24 cellular contexts compared by ENCODE assay signal in genomic region chr9:27799326-27799725, GRCh38.
"Had no signal": no experiment of that assay in that cellular context is flagged by ENCODE, and none has a peak within 500 bp of the region (broad histone marks: within the 10 kb centered on the region; RNA-seq: fewer than 3 reads in every experiment).

No MANE protein-coding gene starts in this region.

- H3K9me3 Mint-ChIP-seq: T-helper 1 cell treated with Interleukin-12 subunit alpha and Interleukin-12 subunit beta and Interleukin-4 antibody, amounts not matched to agents 30 μg/mL and 1 μg/mL, for 36 hours had no signal

- H3K27me3 Mint-ChIP-seq: activated CD8-positive, alpha-beta memory T cell treated with anti-CD3 and anti-CD28 coated beads, Interleukin-2, amount 10 ng/mL, durations not matched to agents 7 days and 5 days had no signal

- H3K36me3 ChIP-seq: brain microvascular endothelial cell, Peyer's patch had no signal

- H3K9me3 ChIP-seq: Peyer's patch had no signal

- H3K27me3 ChIP-seq: brain microvascular endothelial cell, Peyer's patch had no signal

- H3K4me3 ChIP-seq: K562, Peyer's patch had no signal

- H3K4me3 Mint-ChIP-seq: activated CD8-positive, alpha-beta memory T cell treated with anti-CD3 and anti-CD28 coated beads, Interleukin-2, amount 10 ng/mL, durations not matched to agents 7 days and 5 days; activated naive CD4-positive, alpha-beta T cell treated with anti-CD3 and anti-CD28 coated beads for 36 hours; activated naive CD8-positive, alpha-beta T cell treated with anti-CD3 and anti-CD28 coated beads for 36 hours; activated T-cell treated with anti-CD3 and anti-CD28 coated beads, Interleukin-2, amount 50 U/mL, for 4 hours; T-helper 1 cell treated with Interleukin-12 subunit alpha and Interleukin-12 subunit beta and Interleukin-4 antibody, amounts not matched to agents 30 μg/mL and 1 μg/mL, for 36 hours had no signal

- H3K36me3 Mint-ChIP-seq: activated CD8-positive, alpha-beta memory T cell treated with anti-CD3 and anti-CD28 coated beads, Interleukin-2, amount 10 ng/mL, durations not matched to agents 7 days and 5 days; activated naive CD8-positive, alpha-beta T cell treated with anti-CD3 and anti-CD28 coated beads for 36 hours had no signal

- H3K4me1 ChIP-seq: Peyer's patch had no signal

- ATAC-seq: activated CD4-positive, CD25-positive, alpha-beta regulatory T cell treated with anti-CD3 and anti-CD28 coated beads, Interleukin-2, amount 50 U/mL, for 24 hours; activated CD8-positive, alpha-beta memory T cell treated with anti-CD3 and anti-CD28 coated beads, Interleukin-2, amount 10 ng/mL, durations not matched to agents 7 days and 5 days; activated T-cell treated with anti-CD3 and anti-CD28 coated beads, Interleukin-2, amount 50 U/mL, for 4 hours; K562 had no signal

- H3K4me1 Mint-ChIP-seq: activated CD8-positive, alpha-beta memory T cell treated with anti-CD3 and anti-CD28 coated beads, Interleukin-2, amount 10 ng/mL, durations not matched to agents 7 days and 5 days; activated naive CD8-positive, alpha-beta T cell treated with anti-CD3 and anti-CD28 coated beads for 36 hours had no signal

- DNase-seq: activated CD4-positive, alpha-beta T cell treated with anti-CD3 and anti-CD28 coated beads for 48 hours; activated CD4-positive, alpha-beta T cell treated with anti-CD3 and anti-CD28 coated beads, Interleukin-2, amount 50 U/mL, for 4 hours; activated CD8-positive, alpha-beta memory T cell treated with anti-CD3 and anti-CD28 coated beads, Interleukin-2, amount 10 ng/mL, durations not matched to agents 7 days and 5 days; activated effector memory CD4-positive, alpha-beta T cell treated with anti-CD3 and anti-CD28 coated beads, Interleukin-2, amount 50 U/mL, for 16 hours; activated naive CD4-positive, alpha-beta T cell treated with anti-CD3 and anti-CD28 coated beads for 36 hours; activated naive CD8-positive, alpha-beta T cell treated with anti-CD3 and anti-CD28 coated beads for 36 hours; activated T-cell treated with anti-CD3 and anti-CD28 coated beads, Interleukin-2, amount 50 U/mL, for 4 hours; brain microvascular endothelial cell; caudate nucleus; Karpas-422; NCI-H1048; NCI-H146; NCI-H1930; NCI-H2171; NCI-H2227 treated with DMSO at 0.1 percent for 48 hours; NCI-H446 treated with DMSO at 0.1 percent for 48 hours; NCI-H526; NCI-H82; NK-92 treated with Interleukin-12 subunit alpha and Interleukin-12 subunit beta, amount 100 ng/mL, for 24 hours; Peyer's patch; SHP77 treated with DMSO at 0.1 percent for 48 hours had no signal

- H3K27ac Mint-ChIP-seq: activated CD8-positive, alpha-beta memory T cell treated with anti-CD3 and anti-CD28 coated beads, Interleukin-2, amount 10 ng/mL, durations not matched to agents 7 days and 5 days; activated naive CD4-positive, alpha-beta T cell treated with anti-CD3 and anti-CD28 coated beads for 36 hours; activated naive CD8-positive, alpha-beta T cell treated with anti-CD3 and anti-CD28 coated beads for 36 hours; T-helper 1 cell treated with Interleukin-12 subunit alpha and Interleukin-12 subunit beta and Interleukin-4 antibody, amounts not matched to agents 30 μg/mL and 1 μg/mL, for 36 hours had no signal

- FAIRE-seq: K562 had no signal

- H3K27ac ChIP-seq: brain microvascular endothelial cell, Peyer's patch had no signal
